Comparison of ENCODE assay signal across 8 cellular contexts in the genomic region with DNA sequence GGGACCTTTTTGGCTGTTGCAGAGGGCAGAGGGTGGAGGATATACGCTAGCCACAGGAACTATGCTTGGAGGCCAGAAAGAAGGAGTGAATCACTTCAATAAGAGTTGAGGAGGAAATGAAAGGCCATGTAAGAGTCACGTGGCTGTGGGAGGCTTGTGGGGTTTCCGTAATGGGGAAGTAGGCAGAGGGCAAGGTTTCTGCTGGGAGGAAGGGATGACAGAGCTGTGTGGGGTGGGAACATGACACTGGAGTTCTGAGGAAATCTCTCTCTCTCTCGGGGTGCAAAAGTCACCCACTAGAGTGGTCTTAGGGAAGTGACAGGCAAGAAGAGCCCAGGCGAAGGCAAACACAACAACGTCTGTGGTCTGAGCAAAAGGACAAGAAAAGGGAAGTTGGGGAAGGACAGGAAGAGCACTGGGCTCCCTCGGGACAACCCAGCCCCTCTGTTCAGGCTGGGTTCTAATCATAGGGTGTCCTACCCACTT. TPM values are rescaled to one million over a fixed set of nuclear protein-coding genes. Genes with fewer than 3 reads are reported as not detected.
DNase-seq lines count a peak whose midpoint lies in the region; ATAC-seq and TF ChIP-seq lines count a peak whose summit lies in the region.

No MANE protein-coding gene starts in this region.

- peak; percentile 73 for DNase-seq in DND-41
- DNase-seq in T-helper 17 cell: no peak
- peak; percentile 95 for DNase-seq in kidney tubule cell (ENCODE audit: low spot score)
- no peak for DNase-seq in epidermal melanocyte (ENCODE audit: insufficient read length, low spot score)
- DNase-seq in NCI-H1930 (lab: John Stamatoyannopoulos, UW): no peak
- DNase-seq in brain microvascular endothelial cell: no peak

- H3K36me3 ChIP-seq in DND-41 (ENCODE audit: insufficient read depth, low read length) (0 out of 2 replicates have a peak, but pooled peaks cover 4% of the 10 kb centered on the region), brain microvascular endothelial cell (replicated peaks) (no peaks in the 10 kb centered on the region)

- peak overlapping the region; percentile 43 for H3K4me3 Mint-ChIP-seq in T-helper 17 cell

- ATAC-seq in DND-41 (ENCODE audit: insufficient read depth, low read depth): peak; percentile 73
- ATAC-seq in HG03108 (IDR thresholded peaks at IDR 0.05; ENCODE audit: unreplicated experiment): peak; percentile 65
- peak; percentile 68 for ATAC-seq in T-helper 17 cell

- H3K4me3 ChIP-seq in DND-41 (ENCODE audit: low read depth in 1 of 2, low read length in 2 of 2) (0 out of 4 replicates have a peak overlapping the region, but pooled peaks of 1 of the 2 experiments have one; percentile 15), brain microvascular endothelial cell (ENCODE audit: low read depth, low read length) (no peak overlapping the region)

- H3K27me3 Mint-ChIP-seq in T-helper 17 cell: peaks cover 44% of the 10 kb centered on the region

- no peaks in the 10 kb centered on the region for H3K79me2 ChIP-seq in DND-41 (ENCODE audit: insufficient read depth, low read length)

- H2AFZ ChIP-seq in DND-41 (ENCODE audit: low read depth, low read length): peak overlapping the region; percentile 53

- H3K4me1 Mint-ChIP-seq in T-helper 17 cell: peaks cover 10% of the 10 kb centered on the region

- in situ Hi-C loops in brain microvascular endothelial cell (cut with HindIII; ENCODE audit: low pct_ligation_motif_present, low sequenced_read_pairs): no loop called here

- H3K4me1 ChIP-seq in DND-41 (ENCODE audit: insufficient read depth, low read length): peaks cover 82% of the 10 kb centered on the region

- no peaks in the 10 kb centered on the region for H3K36me3 Mint-ChIP-seq in T-helper 17 cell (ENCODE audit: low read depth)

- no peak overlapping the region for H3K27ac Mint-ChIP-seq in T-helper 17 cell

- H3K27ac ChIP-seq in DND-41 (ENCODE audit: low read length) (peak overlapping the region; percentile 82), brain microvascular endothelial cell (no peak overlapping the region)

- TF ChIP-seq POLR2A in GM19193 (IDR thresholded peaks at IDR 0.05; ENCODE audit: extremely low read depth, insufficient read depth, insufficient read length): peak; percentile 40

- no peaks in the 10 kb centered on the region for H3K27me3 ChIP-seq in DND-41 (ENCODE audit: insufficient read depth, low read length, poor library complexity)
- H3K27me3 ChIP-seq in brain microvascular endothelial cell (replicated peaks): no peaks in the 10 kb centered on the region

- TF ChIP-seq CTCF in DND-41 (IDR thresholded peaks at IDR 0.05; ENCODE audit: borderline replicate concordance, extremely low read depth, low read length, poor library complexity, severe bottlenecking) (no peak), brain microvascular endothelial cell (IDR thresholded peaks at IDR 0.05; ENCODE audit: low read depth, low read length, missing control alignments) (no peak)

- H3K9ac ChIP-seq in DND-41 (ENCODE audit: low read depth, low read length): peak overlapping the region; percentile 40

- peaks cover 6% of the 10 kb centered on the region for H3K9me3 ChIP-seq in DND-41 (ENCODE audit: insufficient read depth, low read length, severe bottlenecking)
- no peaks in the 10 kb centered on the region for H3K9me3 ChIP-seq in T-helper 17 cell (ENCODE audit: control insufficient read depth, low read length, poor library complexity, severe bottlenecking)

- peak overlapping the region; percentile 47 for H3K4me2 ChIP-seq in DND-41 (ENCODE audit: insufficient read depth, low read length)

- no peaks in the 10 kb centered on the region for H4K20me1 ChIP-seq in DND-41 (ENCODE audit: insufficient read depth, low read length)

RNA-seq across cellular contexts. Expression of gene CD1C, which starts 3.9 kb away (rescaled TPM):
- 1 to 10 TPM; 1.6 to 5.0 TPM for total RNA-seq in T-helper 17 cell

RNA-seq across cellular contexts. Expression of gene CD1A, which starts 31.6 kb away (rescaled TPM):
- not detected for total RNA-seq in T-helper 17 cell

RNA-seq across cellular contexts. Expression of gene CD1B, which starts 45.5 kb away (rescaled TPM):
- total RNA-seq in T-helper 17 cell: not detected

Comparison
In these comparisons a context has a peak if more than half of its experiments do, and no peak if none do; other contexts are left out.
1. DNase-seq: peak in DND-41 (single experiment) and kidney tubule cell (single experiment); none in T-helper 17 cell (0 of 3), epidermal melanocyte (single experiment), NCI-H1930 (0 of 2) and brain microvascular endothelial cell (single experiment).
2. Peak in every context shown above with its lines, with median percentiles within 50 percentile points of each other: ATAC-seq.